In genomic region chr1:8822383-8823294, GRCh38 we compare ENCODE assay signal across 1 cellular context.
A peak's percentile ranks its signal among the peaks of the same experiment; 100 is the strongest.
TF ChIP-seq lines count a peak whose summit lies in the region.

No MANE protein-coding gene starts in this region.

TF ChIP-seq in HepG2, 621 proteins besides CTCF, POLR2A, EP300 and RAD21 (continued from another document and continues in another):
- TF ChIP-seq ZNF770 (CRISPR knock-in tag; IDR thresholded peaks at IDR 0.05) (peak; percentile 35; the same call in 1 of the 2 replicates), ZNF891 (CRISPR knock-in tag; IDR thresholded peaks at IDR 0.05) (no peak), ZNF746 (CRISPR knock-in tag; IDR thresholded peaks at IDR 0.05) (no peak), CEBPG (CRISPR knock-in tag; IDR thresholded peaks at IDR 0.05) (peak; percentile 45; the same call in 1 of the 2 replicates), ELF3 (CRISPR knock-in tag; IDR thresholded peaks at IDR 0.05) (peak; percentile 88), SRSF4 (IDR thresholded peaks at IDR 0.05; ENCODE audit: low read depth, low read length, poor library complexity, severe bottlenecking) (no peak), ARHGAP35 (CRISPR knock-in tag; IDR thresholded peaks at IDR 0.05; ENCODE audit: borderline replicate concordance) (no peak), ZNF317 (CRISPR knock-in tag; IDR thresholded peaks at IDR 0.05) (no peak), SOX13 (IDR thresholded peaks at IDR 0.05) (no peak), SOX13 (CRISPR knock-in tag; conservative IDR thresholded peaks at IDR 0.05 in 1 of 2, IDR thresholded peaks at IDR 0.05 in 1 of 2) (peak in 1 of 2 experiments; percentile 35; a peak in 1 of 4 replicates), SNAI1 (CRISPR knock-in tag; IDR thresholded peaks at IDR 0.05; ENCODE audit: borderline replicate concordance) (no peak), KDM3A (CRISPR knock-in tag; IDR thresholded peaks at IDR 0.05; ENCODE audit: low read depth) (no peak), ZMYM4 (CRISPR knock-in tag; IDR thresholded peaks at IDR 0.05) (peak; percentile 12; the same call in 1 of the 2 replicates), ZBTB3 (CRISPR knock-in tag; IDR thresholded peaks at IDR 0.05; ENCODE audit: borderline replicate concordance, low read depth) (no peak), ERF (CRISPR knock-in tag; IDR thresholded peaks at IDR 0.05) (no peak), ETV5 (CRISPR knock-in tag; IDR thresholded peaks at IDR 0.05; ENCODE audit: borderline replicate concordance) (peak; percentile 80; the same call in 1 of the 2 replicates), HNF4A (CRISPR knock-in tag; IDR thresholded peaks at IDR 0.05) (0 out of 2 replicates have a peak, but pooled peaks have one; percentile 4), MAF1 (CRISPR knock-in tag; IDR thresholded peaks at IDR 0.05; ENCODE audit: borderline replicate concordance) (no peak), ZNF276 (CRISPR knock-in tag; IDR thresholded peaks at IDR 0.05; ENCODE audit: low read depth) (no peak), ATAD3A (CRISPR knock-in tag; IDR thresholded peaks at IDR 0.05) (no peak), CBFB (CRISPR knock-in tag; IDR thresholded peaks at IDR 0.05) (no peak), ZNF354B (CRISPR knock-in tag; IDR thresholded peaks at IDR 0.05) (no peak), ZNF709 (CRISPR knock-in tag; IDR thresholded peaks at IDR 0.05) (no peak), GABPB1 (CRISPR knock-in tag; IDR thresholded peaks at IDR 0.05) (0 out of 2 replicates have a peak, but pooled peaks have one; percentile 7), HOXA9 (CRISPR knock-in tag; IDR thresholded peaks at IDR 0.05; ENCODE audit: borderline replicate concordance) (no peak), TFDP2 (CRISPR knock-in tag; IDR thresholded peaks at IDR 0.05) (no peak), TGIF2 (CRISPR knock-in tag; IDR thresholded peaks at IDR 0.05) (no peak), ZNF232 (CRISPR knock-in tag; IDR thresholded peaks at IDR 0.05; ENCODE audit: borderline replicate concordance) (no peak), KLF16 (CRISPR knock-in tag; IDR thresholded peaks at IDR 0.05) (no peak), MIXL1 (CRISPR knock-in tag; IDR thresholded peaks at IDR 0.05) (peak; percentile 74; the same call in 1 of the 2 replicates), FOXA3 (CRISPR knock-in tag; IDR thresholded peaks at IDR 0.05) (peak; percentile 38; the same call in 1 of the 2 replicates), NFIC (IDR thresholded peaks at IDR 0.05; ENCODE audit: low read length) (0 out of 2 replicates have a peak, but pooled peaks have one; percentile 52), ZSCAN22 (CRISPR knock-in tag; IDR thresholded peaks at IDR 0.05) (peak; percentile 94), ZNF431 (CRISPR knock-in tag; IDR thresholded peaks at IDR 0.05; ENCODE audit: borderline replicate concordance, low read depth) (no peak), NFE2L1 (CRISPR knock-in tag; IDR thresholded peaks at IDR 0.05; ENCODE audit: borderline replicate concordance) (no peak), ATF6 (CRISPR knock-in tag; conservative IDR thresholded peaks at IDR 0.05) (no peak), ZNF563 (CRISPR knock-in tag; IDR thresholded peaks at IDR 0.05) (no peak), EZH2 (conservative IDR thresholded peaks at IDR 0.05; ENCODE audit: low read depth, low read length) (no peak), CEBPB (IDR thresholded peaks at IDR 0.05; ENCODE audit: borderline replicate concordance, low read depth, low read length) (0 out of 2 replicates have a peak, but pooled peaks have one; percentile 15), ZNF362 (CRISPR knock-in tag; IDR thresholded peaks at IDR 0.05; ENCODE audit: borderline replicate concordance) (no peak), FOXK2 (IDR thresholded peaks at IDR 0.05) (no peak), CREB1 (IDR thresholded peaks at IDR 0.05) (no peak), CREB1 (CRISPR knock-in tag; IDR thresholded peaks at IDR 0.05) (peak; percentile 47), ZNF75D (CRISPR knock-in tag; IDR thresholded peaks at IDR 0.05; ENCODE audit: borderline replicate concordance) (peak; percentile 63; the same call in 1 of the 2 replicates), ZNF136 (CRISPR knock-in tag; IDR thresholded peaks at IDR 0.05; ENCODE audit: low read depth) (no peak), SAP130 (CRISPR knock-in tag; IDR thresholded peaks at IDR 0.05; ENCODE audit: low read depth) (peak; percentile 71)
- TF ChIP-seq, protein P1, sequence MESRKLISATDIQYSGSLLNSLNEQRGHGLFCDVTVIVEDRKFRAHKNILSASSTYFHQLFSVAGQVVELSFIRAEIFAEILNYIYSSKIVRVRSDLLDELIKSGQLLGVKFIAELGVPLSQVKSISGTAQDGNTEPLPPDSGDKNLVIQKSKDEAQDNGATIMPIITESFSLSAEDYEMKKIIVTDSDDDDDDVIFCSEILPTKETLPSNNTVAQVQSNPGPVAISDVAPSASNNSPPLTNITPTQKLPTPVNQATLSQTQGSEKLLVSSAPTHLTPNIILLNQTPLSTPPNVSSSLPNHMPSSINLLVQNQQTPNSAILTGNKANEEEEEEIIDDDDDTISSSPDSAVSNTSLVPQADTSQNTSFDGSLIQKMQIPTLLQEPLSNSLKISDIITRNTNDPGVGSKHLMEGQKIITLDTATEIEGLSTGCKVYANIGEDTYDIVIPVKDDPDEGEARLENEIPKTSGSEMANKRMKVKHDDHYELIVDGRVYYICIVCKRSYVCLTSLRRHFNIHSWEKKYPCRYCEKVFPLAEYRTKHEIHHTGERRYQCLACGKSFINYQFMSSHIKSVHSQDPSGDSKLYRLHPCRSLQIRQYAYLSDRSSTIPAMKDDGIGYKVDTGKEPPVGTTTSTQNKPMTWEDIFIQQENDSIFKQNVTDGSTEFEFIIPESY (CRISPR knock-in tag; IDR thresholded peaks at IDR 0.05), result peak; percentile 72; the same call in 1 of the 2 replicates
- TF ChIP-seq, protein P2, sequence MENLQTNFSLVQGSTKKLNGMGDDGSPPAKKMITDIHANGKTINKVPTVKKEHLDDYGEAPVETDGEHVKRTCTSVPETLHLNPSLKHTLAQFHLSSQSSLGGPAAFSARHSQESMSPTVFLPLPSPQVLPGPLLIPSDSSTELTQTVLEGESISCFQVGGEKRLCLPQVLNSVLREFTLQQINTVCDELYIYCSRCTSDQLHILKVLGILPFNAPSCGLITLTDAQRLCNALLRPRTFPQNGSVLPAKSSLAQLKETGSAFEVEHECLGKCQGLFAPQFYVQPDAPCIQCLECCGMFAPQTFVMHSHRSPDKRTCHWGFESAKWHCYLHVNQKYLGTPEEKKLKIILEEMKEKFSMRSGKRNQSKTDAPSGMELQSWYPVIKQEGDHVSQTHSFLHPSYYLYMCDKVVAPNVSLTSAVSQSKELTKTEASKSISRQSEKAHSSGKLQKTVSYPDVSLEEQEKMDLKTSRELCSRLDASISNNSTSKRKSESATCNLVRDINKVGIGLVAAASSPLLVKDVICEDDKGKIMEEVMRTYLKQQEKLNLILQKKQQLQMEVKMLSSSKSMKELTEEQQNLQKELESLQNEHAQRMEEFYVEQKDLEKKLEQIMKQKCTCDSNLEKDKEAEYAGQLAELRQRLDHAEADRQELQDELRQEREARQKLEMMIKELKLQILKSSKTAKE (CRISPR knock-in tag; IDR thresholded peaks at IDR 0.05; ENCODE audit: borderline replicate concordance), result no peak
- TF ChIP-seq, protein P3, sequence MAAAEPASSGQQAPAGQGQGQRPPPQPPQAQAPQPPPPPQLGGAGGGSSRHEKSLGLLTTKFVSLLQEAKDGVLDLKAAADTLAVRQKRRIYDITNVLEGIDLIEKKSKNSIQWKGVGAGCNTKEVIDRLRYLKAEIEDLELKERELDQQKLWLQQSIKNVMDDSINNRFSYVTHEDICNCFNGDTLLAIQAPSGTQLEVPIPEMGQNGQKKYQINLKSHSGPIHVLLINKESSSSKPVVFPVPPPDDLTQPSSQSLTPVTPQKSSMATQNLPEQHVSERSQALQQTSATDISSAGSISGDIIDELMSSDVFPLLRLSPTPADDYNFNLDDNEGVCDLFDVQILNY (CRISPR knock-in tag; conservative IDR thresholded peaks at IDR 0.05), result no peak
- TF ChIP-seq, protein P4, sequence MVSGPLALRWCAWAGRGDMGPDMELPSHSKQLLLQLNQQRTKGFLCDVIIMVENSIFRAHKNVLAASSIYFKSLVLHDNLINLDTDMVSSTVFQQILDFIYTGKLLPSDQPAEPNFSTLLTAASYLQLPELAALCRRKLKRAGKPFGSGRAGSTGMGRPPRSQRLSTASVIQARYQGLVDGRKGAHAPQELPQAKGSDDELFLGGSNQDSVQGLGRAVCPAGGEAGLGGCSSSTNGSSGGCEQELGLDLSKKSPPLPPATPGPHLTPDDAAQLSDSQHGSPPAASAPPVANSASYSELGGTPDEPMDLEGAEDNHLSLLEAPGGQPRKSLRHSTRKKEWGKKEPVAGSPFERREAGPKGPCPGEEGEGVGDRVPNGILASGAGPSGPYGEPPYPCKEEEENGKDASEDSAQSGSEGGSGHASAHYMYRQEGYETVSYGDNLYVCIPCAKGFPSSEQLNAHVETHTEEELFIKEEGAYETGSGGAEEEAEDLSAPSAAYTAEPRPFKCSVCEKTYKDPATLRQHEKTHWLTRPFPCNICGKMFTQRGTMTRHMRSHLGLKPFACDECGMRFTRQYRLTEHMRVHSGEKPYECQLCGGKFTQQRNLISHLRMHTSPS (CRISPR knock-in tag; IDR thresholded peaks at IDR 0.05; ENCODE audit: low read depth), result 0 out of 2 replicates have a peak, but pooled peaks have one; percentile 18
